21 cellular contexts compared by ENCODE assay signal in the genomic region with DNA sequence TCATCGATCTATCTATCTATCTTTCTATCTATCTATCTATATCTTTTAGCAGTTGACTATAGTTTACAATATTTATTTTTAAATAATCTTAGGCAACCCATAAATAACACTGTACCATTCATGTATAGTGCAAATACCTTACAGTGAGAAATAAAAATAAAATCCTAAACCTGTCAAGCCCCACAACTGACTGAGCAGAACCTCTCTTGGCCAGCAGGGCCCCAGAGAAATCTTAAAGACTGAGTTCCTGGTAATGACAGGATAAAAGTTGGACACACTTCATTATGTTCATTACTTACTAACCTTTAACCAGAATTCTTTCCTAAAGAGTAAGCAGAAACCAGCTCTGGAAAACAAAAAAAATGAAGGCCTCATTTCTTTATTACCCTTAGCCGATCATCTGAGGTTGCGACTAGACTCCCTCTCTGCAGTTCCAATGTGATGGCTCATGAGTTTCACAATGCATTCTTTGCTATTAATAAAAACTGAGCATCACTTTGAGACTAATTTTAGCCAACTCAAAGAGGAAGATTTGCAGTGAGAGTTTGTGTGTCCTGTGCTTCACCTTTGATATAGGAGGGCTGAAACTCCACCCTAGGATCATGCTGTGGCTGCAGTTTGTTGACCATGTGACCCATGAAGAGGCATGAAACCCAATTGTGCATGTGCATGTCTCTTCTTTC.
DNase-seq lines count a peak whose midpoint lies in the region; ATAC-seq and TF ChIP-seq lines count a peak whose summit lies in the region.
"Had no signal": no experiment of that assay in that cellular context is flagged by ENCODE, and none has a peak within 500 bp of the region (broad histone marks: within the 10 kb centered on the region; RNA-seq: fewer than 3 reads in every experiment).

No MANE protein-coding gene starts in this region.

- no peaks in the 10 kb centered on the region for H3K4me1 Mint-ChIP-seq in nephron
- H3K4me1 Mint-ChIP-seq in activated T-helper 2 cell treated with anti-CD3 and anti-CD28 coated beads, Interferon-gamma antibody, Interleukin-2, Interleukin-4, amounts not matched to agents 10 μg/mL and 5 μg/mL and 100 μg/mL, durations not matched to agents 14 hours and 24 hours and 36 hours (ENCODE audit: low read depth), result no peaks in the 10 kb centered on the region
- H3K4me1 Mint-ChIP-seq: activated naive CD4-positive, alpha-beta T cell treated with anti-CD3 and anti-CD28 coated beads, Interleukin-2, amount 10 ng/mL, durations not matched to agents 7 days and 5 days had no signal

- no peak overlapping the region for H3K4me3 Mint-ChIP-seq in nephron
- no peak overlapping the region for H3K4me3 Mint-ChIP-seq in activated T-helper 2 cell treated with anti-CD3 and anti-CD28 coated beads, Interferon-gamma antibody, Interleukin-2, Interleukin-4, amounts not matched to agents 10 μg/mL and 5 μg/mL and 100 μg/mL, durations not matched to agents 14 hours and 24 hours and 36 hours (ENCODE audit: low read depth)
- H3K4me3 Mint-ChIP-seq: activated CD4-positive, alpha-beta memory T cell treated with anti-CD3 and anti-CD28 coated beads for 36 hours; activated naive CD4-positive, alpha-beta T cell treated with anti-CD3 and anti-CD28 coated beads, Interleukin-2, amount 10 ng/mL, durations not matched to agents 7 days and 5 days; dendritic cell treated with granulocyte-macrophage colony-stimulating factor and Interleukin-4, amounts not matched to agents 40 ng/mL and 50 ng/mL, for 4 days; T-helper 2 cell treated with Interferon-gamma antibody and Interleukin-4, amounts not matched to agents 5 μg/mL and 100 μg/mL, for 36 hours had no signal

- H3K27ac Mint-ChIP-seq in nephron, result peak overlapping the region in 2 of 3 experiments; percentile 44 to 64
- H3K27ac Mint-ChIP-seq in activated T-helper 2 cell treated with anti-CD3 and anti-CD28 coated beads, Interferon-gamma antibody, Interleukin-2, Interleukin-4, amounts not matched to agents 10 μg/mL and 5 μg/mL and 100 μg/mL, durations not matched to agents 14 hours and 24 hours and 36 hours, result no peak overlapping the region
- H3K27ac Mint-ChIP-seq: activated CD4-positive, alpha-beta memory T cell treated with anti-CD3 and anti-CD28 coated beads for 36 hours; activated naive CD4-positive, alpha-beta T cell treated with anti-CD3 and anti-CD28 coated beads, Interleukin-2, amount 10 ng/mL, durations not matched to agents 7 days and 5 days; dendritic cell treated with granulocyte-macrophage colony-stimulating factor and Interleukin-4, amounts not matched to agents 40 ng/mL and 50 ng/mL, for 4 days; T-helper 2 cell treated with Interferon-gamma antibody and Interleukin-4, amounts not matched to agents 5 μg/mL and 100 μg/mL, for 36 hours had no signal

- no peaks in the 10 kb centered on the region for H3K36me3 Mint-ChIP-seq in nephron (ENCODE audit: low read depth)
- no peaks in the 10 kb centered on the region for H3K36me3 Mint-ChIP-seq in activated T-helper 2 cell treated with anti-CD3 and anti-CD28 coated beads, Interferon-gamma antibody, Interleukin-2, Interleukin-4, amounts not matched to agents 10 μg/mL and 5 μg/mL and 100 μg/mL, durations not matched to agents 14 hours and 24 hours and 36 hours (ENCODE audit: low read depth)
- H3K36me3 Mint-ChIP-seq: activated CD4-positive, alpha-beta memory T cell treated with anti-CD3 and anti-CD28 coated beads for 36 hours; activated naive CD4-positive, alpha-beta T cell treated with anti-CD3 and anti-CD28 coated beads, Interleukin-2, amount 10 ng/mL, durations not matched to agents 7 days and 5 days had no signal

- TF ChIP-seq CTCF in nephron (IDR thresholded peaks at IDR 0.05; ENCODE audit: unreplicated experiment in 3 of 3), result no peak

- intact Hi-C loops in activated T-helper 2 cell treated with anti-CD3 and anti-CD28 coated beads, Interferon-gamma antibody, Interleukin-2, Interleukin-4, amounts not matched to agents 10 μg/mL and 5 μg/mL and 100 μg/mL, durations not matched to agents 14 hours and 24 hours and 36 hours (cut with micrococcal nuclease), result no loop called here

- H3K27me3 Mint-ChIP-seq in nephron (ENCODE audit: low read depth), result no peaks in the 10 kb centered on the region
- H3K27me3 Mint-ChIP-seq in activated T-helper 2 cell treated with anti-CD3 and anti-CD28 coated beads, Interferon-gamma antibody, Interleukin-2, Interleukin-4, amounts not matched to agents 10 μg/mL and 5 μg/mL and 100 μg/mL, durations not matched to agents 14 hours and 24 hours and 36 hours (ENCODE audit: low read depth), result no peaks in the 10 kb centered on the region
- H3K27me3 Mint-ChIP-seq: activated CD4-positive, alpha-beta memory T cell treated with anti-CD3 and anti-CD28 coated beads for 36 hours; activated naive CD4-positive, alpha-beta T cell treated with anti-CD3 and anti-CD28 coated beads, Interleukin-2, amount 10 ng/mL, durations not matched to agents 7 days and 5 days; dendritic cell treated with granulocyte-macrophage colony-stimulating factor and Interleukin-4, amounts not matched to agents 40 ng/mL and 50 ng/mL, for 4 days had no signal

- H3K9me3 Mint-ChIP-seq in nephron, result no peaks in the 10 kb centered on the region
- peaks cover 24% of the 10 kb centered on the region for H3K9me3 Mint-ChIP-seq in activated T-helper 2 cell treated with anti-CD3 and anti-CD28 coated beads, Interferon-gamma antibody, Interleukin-2, Interleukin-4, amounts not matched to agents 10 μg/mL and 5 μg/mL and 100 μg/mL, durations not matched to agents 14 hours and 24 hours and 36 hours

- DNase-seq in DMS 273 (lab: John Stamatoyannopoulos, UW; ENCODE audit: unreplicated experiment) (peak; percentile 15), DMS 273 treated with DMSO at 0.1 percent for 48 hours (lab: John Stamatoyannopoulos, UW) (no peak), foreskin melanocyte (peak; percentile 47), D341Med (ENCODE audit: low spot score) (no peak), NCI-H2196 (lab: John Stamatoyannopoulos, UW; ENCODE audit: unreplicated experiment) (no peak)
- no peak for DNase-seq in activated T-helper 2 cell treated with anti-CD3 and anti-CD28 coated beads, Interferon-gamma antibody, Interleukin-2, Interleukin-4, amounts not matched to agents 10 μg/mL and 5 μg/mL and 100 μg/mL, durations not matched to agents 14 hours and 24 hours and 36 hours (ENCODE audit: low spot score)
- DNase-seq: activated CD4-positive, alpha-beta memory T cell treated with anti-CD3 and anti-CD28 coated beads for 36 hours; activated naive CD4-positive, alpha-beta T cell treated with anti-CD3 and anti-CD28 coated beads, Interleukin-2, amount 10 ng/mL, durations not matched to agents 7 days and 5 days; Calu3; left lung; mucosa of descending colon; NCI-H774; SK-N-SH; stimulated activated CD4-positive, alpha-beta T cell treated with anti-CD3 and anti-CD28 coated beads, Interleukin-1b, Interleukin-23, amount 100 ng/mL, for 48 hours; stimulated activated naive CD4-positive, alpha-beta T cell treated with Interleukin-2 at 50 U/mL for 16 hours had no signal

- ATAC-seq in activated CD4-positive, CD25-positive, alpha-beta regulatory T cell treated with anti-CD3 and anti-CD28 coated beads, Interleukin-2, amount 50 U/mL, for 24 hours, result no peak
- ATAC-seq: left lung, mucosa of descending colon, Panc1, sciatic nerve had no signal

Comparison
In these comparisons a context has a peak if more than half of its experiments do, and no peak if none do; other contexts are left out.
1. DNase-seq: peak in DMS 273 (single experiment) and foreskin melanocyte (single experiment); none in DMS 273 treated with DMSO at 0.1 percent for 48 hours (single experiment), D341Med (single experiment), activated T-helper 2 cell treated with anti-CD3 and anti-CD28 coated beads, Interferon-gamma antibody, Interleukin-2, Interleukin-4, amounts not matched to agents 10 μg/mL and 5 μg/mL and 100 μg/mL, durations not matched to agents 14 hours and 24 hours and 36 hours (single experiment) and NCI-H2196 (single experiment).